In genomic region chr6:4378319-4378996, GRCh38 we compare ENCODE assay signal across 14 cellular contexts.
DNase-seq lines count a peak whose midpoint lies in the region; ATAC-seq, FAIRE-seq and TF ChIP-seq lines count a peak whose summit lies in the region.
"Had no signal": no experiment of that assay in that cellular context is flagged by ENCODE, and none has a peak within 500 bp of the region (broad histone marks: within the 10 kb centered on the region; RNA-seq: fewer than 3 reads in every experiment).

No MANE protein-coding gene starts in this region.

- H3K9ac ChIP-seq in neuronal stem cell (ENCODE audit: low read depth, low read length, poor library complexity), result no peak overlapping the region
- H3K9ac ChIP-seq: BLaER1 treated with 17β-estradiol and CSF1 and Interleukin-3, amounts not matched to agents 10 nM and 100 nM had no signal

- FAIRE-seq in bronchial epithelial cell (lab: Jason Lieb, UNC), result peak; percentile 13
- FAIRE-seq: GM12878 had no signal

- H3K36me3 ChIP-seq in bronchial epithelial cell (ENCODE audit: control insufficient read depth, insufficient read depth, low read length), result no peaks in the 10 kb centered on the region
- no peaks in the 10 kb centered on the region for H3K36me3 ChIP-seq in neuronal stem cell (replicated peaks in 1 of 2; ENCODE audit: control insufficient read depth in 2 of 2, insufficient read depth in 2 of 2, low read length in 2 of 2)
- H3K36me3 ChIP-seq: BLaER1 treated with 17β-estradiol and CSF1 and Interleukin-3, amounts not matched to agents 10 nM and 100 nM; HAP-1 had no signal

- H4K8ac ChIP-seq in neuronal stem cell (ENCODE audit: low read depth, low read length), result no peak overlapping the region

- no peak overlapping the region for H3K4ac ChIP-seq in neuronal stem cell (ENCODE audit: low read length)

- no peaks in the 10 kb centered on the region for H3K79me1 ChIP-seq in neuronal stem cell (ENCODE audit: low read depth, low read length)

- H3K4me3 ChIP-seq in bronchial epithelial cell (ENCODE audit: low read depth, low read length) (no peak overlapping the region), neuronal stem cell (ENCODE audit: low read length in 2 of 2) (no peak overlapping the region)
- H3K4me3 ChIP-seq: BLaER1 treated with 17β-estradiol and CSF1 and Interleukin-3, amounts not matched to agents 10 nM and 100 nM; GM12878; HAP-1 had no signal

- no peaks in the 10 kb centered on the region for H3K27me3 ChIP-seq in bronchial epithelial cell (ENCODE audit: control insufficient read depth, insufficient read depth, low read length)
- no peaks in the 10 kb centered on the region for H3K27me3 ChIP-seq in neuronal stem cell (ENCODE audit: control insufficient read depth in 3 of 3, insufficient read depth in 3 of 3, low read depth in 1 of 3, low read length in 3 of 3)

- no peaks in the 10 kb centered on the region for H3K4me1 ChIP-seq in neuronal stem cell (ENCODE audit: control insufficient read depth in 2 of 2, insufficient read depth in 1 of 2, low read depth in 1 of 2, low read length in 2 of 2)
- H3K4me1 ChIP-seq: HAP-1 had no signal

- H2AK5ac ChIP-seq in neuronal stem cell (ENCODE audit: low read depth, low read length), result no peak overlapping the region

- no peak overlapping the region for H2BK120ac ChIP-seq in neuronal stem cell (ENCODE audit: low read depth, low read length)

- no peak overlapping the region for H3K27ac ChIP-seq in neuronal stem cell (replicated peaks; ENCODE audit: low read length)
- H3K27ac ChIP-seq: BLaER1 treated with 17β-estradiol and CSF1 and Interleukin-3, amounts not matched to agents 10 nM and 100 nM had no signal

- no peak overlapping the region for H4K91ac ChIP-seq in neuronal stem cell (ENCODE audit: low read depth, low read length, poor library complexity)

- peak; percentile 56 for DNase-seq in Right ventricle myocardium inferior (ENCODE audit: missing footprints)
- DNase-seq in Right ventricle myocardium superior, result no peak
- no peak for DNase-seq in bronchial epithelial cell (ENCODE audit: low read depth)
- DNase-seq in neuronal stem cell (ENCODE audit: low spot score), result no peak
- no peak for DNase-seq in COR-L47 (lab: John Stamatoyannopoulos, UW)
- DNase-seq in activated T-cell treated with anti-CD3 and anti-CD28 coated beads, Interleukin-2, amount 50 U/mL, for 48 hours, result no peak
- DNase-seq: CD8-positive, alpha-beta T cell; DMS 273 treated with DMSO at 0.1 percent for 48 hours; DMS53; DND-41; EL had no signal

- peak overlapping the region; percentile 85 for H2BK5ac ChIP-seq in neuronal stem cell (ENCODE audit: low read length)

- no peak overlapping the region for H2BK12ac ChIP-seq in neuronal stem cell (ENCODE audit: low read length)

- no peak for TF ChIP-seq CTCF in bronchial epithelial cell (IDR thresholded peaks at IDR 0.05; ENCODE audit: insufficient read depth, low read length, severe bottlenecking)

- H3K9me3 ChIP-seq in neuronal stem cell (replicated peaks in 1 of 2; ENCODE audit: control insufficient read depth in 2 of 2, insufficient read depth in 1 of 2, low read depth in 1 of 2, low read length in 2 of 2), result peaks cover 2 to 9% of the 10 kb centered on the region in 2 donors
- H3K9me3 ChIP-seq: HAP-1 had no signal

- H3K18ac ChIP-seq in neuronal stem cell (ENCODE audit: low read length), result peak overlapping the region; percentile 69

- no peak overlapping the region for H3K23ac ChIP-seq in neuronal stem cell (ENCODE audit: low read depth, low read length, poor library complexity)

- peak overlapping the region; percentile 65 for H2BK15ac ChIP-seq in neuronal stem cell (ENCODE audit: low read length)

- intact Hi-C loops in Right ventricle myocardium inferior (cut with DNase I), result no loop called here
- intact Hi-C loops in Right ventricle myocardium superior (cut with DNase I), result no loop called here

- ATAC-seq in Right ventricle myocardium inferior, result no peak
- ATAC-seq in Right ventricle myocardium superior (ENCODE audit: poor library complexity), result no peak
- ATAC-seq: CD8-positive, alpha-beta T cell; GM12878 had no signal

- H3K14ac ChIP-seq in neuronal stem cell (ENCODE audit: low read length), result no peak overlapping the region

- no peak overlapping the region for H3K4me2 ChIP-seq in neuronal stem cell (ENCODE audit: insufficient read depth, low read length, poor library complexity, severe bottlenecking)
- H3K4me2 ChIP-seq: BLaER1 treated with 17β-estradiol and CSF1 and Interleukin-3, amounts not matched to agents 10 nM and 100 nM had no signal

- no CpG with 5 or more reads among the region's 12 CpGs for WGBS in neuronal stem cell (ENCODE audit: extremely low coverage in 2 of 2, insufficient read length in 2 of 2, insufficient replicate concordance in 1 of 2), 2 donors

- H2AFZ ChIP-seq in neuronal stem cell (ENCODE audit: low read length), result no peak overlapping the region
